Comparison of ENCODE assay signal across 10 cellular contexts in the genomic region with DNA sequence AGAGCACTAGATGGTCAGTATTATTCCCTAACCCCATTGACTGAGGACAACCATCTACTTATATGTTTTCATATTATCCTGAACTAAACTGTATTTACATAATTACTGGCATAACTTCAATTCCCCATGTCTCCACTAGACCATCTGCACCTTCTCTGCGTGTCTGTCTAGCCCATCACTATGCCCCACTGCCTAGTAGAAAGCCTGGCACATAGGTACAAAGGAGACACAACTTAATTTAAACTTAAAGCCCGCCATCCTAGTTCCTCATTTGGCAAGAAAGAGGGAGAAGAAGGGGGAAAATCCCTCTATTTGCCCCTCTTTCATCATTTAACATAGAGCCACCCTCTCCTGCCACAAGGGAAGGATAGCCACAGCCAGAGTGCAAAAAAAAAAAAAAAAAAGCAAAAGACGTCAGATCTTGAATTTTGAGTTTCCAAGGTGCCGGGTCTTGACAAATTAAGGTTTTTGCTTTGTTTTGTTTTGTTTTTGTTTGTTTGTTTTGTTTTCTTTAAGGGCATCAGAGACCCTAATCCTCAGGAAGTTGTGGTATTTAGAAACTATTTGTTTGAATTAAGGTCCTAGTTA. TPM values are rescaled to one million over a fixed set of nuclear protein-coding genes. Genes with fewer than 3 reads are reported as not detected.
DNase-seq lines count a peak whose midpoint lies in the region; ATAC-seq and TF ChIP-seq lines count a peak whose summit lies in the region.
"Had no signal": no experiment of that assay in that cellular context is flagged by ENCODE, and none has a peak within 500 bp of the region (broad histone marks: within the 10 kb centered on the region; RNA-seq: fewer than 3 reads in every experiment).

No MANE protein-coding gene starts in this region.

- H3K27me3 ChIP-seq in left ventricle myocardium inferior (ENCODE audit: low read depth), result no peaks in the 10 kb centered on the region
- no peaks in the 10 kb centered on the region for H3K27me3 ChIP-seq in duodenal mucosa (ENCODE audit: control insufficient read depth in 1 of 2, insufficient read depth in 2 of 2, low read length in 2 of 2)
- H3K27me3 ChIP-seq in vagina, result no peaks in the 10 kb centered on the region
- H3K27me3 ChIP-seq in dorsolateral prefrontal cortex, result no peaks in the 10 kb centered on the region

- H3K27ac ChIP-seq in left ventricle myocardium inferior (replicated peaks) (peak overlapping the region; percentile 94), duodenal mucosa (ENCODE audit: low read depth, low read length) (no peak overlapping the region), vagina (peak overlapping the region; percentile 85), dorsolateral prefrontal cortex (peak overlapping the region in 4 of 59 donors; percentile 11 to 46 (median 28))

- H3K4me3 ChIP-seq in left ventricle myocardium inferior, result peak overlapping the region; percentile 74
- peak overlapping the region; percentile 12 to 42 for H3K4me3 ChIP-seq in duodenal mucosa (ENCODE audit: low read depth in 1 of 2, low read length in 2 of 2)
- peak overlapping the region; percentile 45 to 53 for H3K4me3 ChIP-seq in vagina
- peak overlapping the region in 16 of 59 donors; percentile 0 to 51 (median 37) for H3K4me3 ChIP-seq in dorsolateral prefrontal cortex

- no peak for ATAC-seq in Right ventricle myocardium inferior
- peak; percentile 27 to 33 for ATAC-seq in naive B cell (ENCODE audit: low read depth in 2 of 2)
- ATAC-seq in HG03469 (IDR thresholded peaks at IDR 0.05; ENCODE audit: unreplicated experiment), result no peak
- no peak for ATAC-seq in T-helper 17 cell

- H3K4me3 Mint-ChIP-seq in naive B cell, result peak overlapping the region; percentile 84 to 96 (median 93)
- no peak overlapping the region for H3K4me3 Mint-ChIP-seq in T-helper 17 cell

- H3K9me3 Mint-ChIP-seq in naive B cell, result peaks cover 0 to 4% (median 0%) of the 10 kb centered on the region in 7 donors

- TF ChIP-seq POLR2A in vagina (IDR thresholded peaks at IDR 0.05), result no peak

- peak overlapping the region in 5 of 6 donors; percentile 92 to 100 (median 98) for H3K27ac Mint-ChIP-seq in naive B cell
- no peak overlapping the region for H3K27ac Mint-ChIP-seq in T-helper 17 cell

- intact Hi-C loops in left ventricle myocardium inferior (cut with micrococcal nuclease) (no loop called here), Right ventricle myocardium inferior (cut with DNase I) (no loop called here), vagina (cut with DNase I) (no loop called here), dorsolateral prefrontal cortex (cut with DNase I) (no loop called here)

- DNase-seq in left ventricle myocardium inferior (no peak), Right ventricle myocardium inferior (ENCODE audit: missing footprints) (no peak), naive B cell (peak; percentile 53), vagina (ENCODE audit: extremely low spot score in 2 of 2) (no peak), dorsolateral prefrontal cortex (no peak), T-helper 17 cell (no peak)
- DNase-seq: amygdala, DND-41 had no signal

- TF ChIP-seq CTCF in left ventricle myocardium inferior (IDR thresholded peaks at IDR 0.05; ENCODE audit: borderline replicate concordance) (peak; percentile 38), vagina (IDR thresholded peaks at IDR 0.05) (no peak), dorsolateral prefrontal cortex (IDR thresholded peaks at IDR 0.05 in 54 of 56, conservative IDR thresholded peaks at IDR 0.05 in 2 of 56; ENCODE audit: low read depth in 1 of 56, partially characterized antibody in 56 of 56) (no peak)

- no peaks in the 10 kb centered on the region for H3K9me3 ChIP-seq in left ventricle myocardium inferior (replicated peaks)
- no peaks in the 10 kb centered on the region for H3K9me3 ChIP-seq in duodenal mucosa (ENCODE audit: control insufficient read depth in 1 of 2, low read length in 2 of 2)
- H3K9me3 ChIP-seq in vagina, result no peaks in the 10 kb centered on the region
- no peaks in the 10 kb centered on the region for H3K9me3 ChIP-seq in T-helper 17 cell (ENCODE audit: control insufficient read depth, low read length, poor library complexity, severe bottlenecking)

- no peak overlapping the region for H3K9ac ChIP-seq in duodenal mucosa (ENCODE audit: low read depth in 1 of 2, low read length in 2 of 2)

- H3K36me3 ChIP-seq in left ventricle myocardium inferior, result no peaks in the 10 kb centered on the region
- no peaks in the 10 kb centered on the region for H3K36me3 ChIP-seq in duodenal mucosa (ENCODE audit: control insufficient read depth in 1 of 2, insufficient read depth in 2 of 2, low read length in 2 of 2)
- H3K36me3 ChIP-seq in vagina, result peaks cover 0 to 3% of the 10 kb centered on the region in 2 donors

- peaks cover 99% of the 10 kb centered on the region for H3K4me1 ChIP-seq in left ventricle myocardium inferior
- H3K4me1 ChIP-seq in duodenal mucosa (ENCODE audit: control insufficient read depth in 1 of 2, insufficient read depth in 2 of 2, low read length in 2 of 2), result peaks cover 12 to 24% of the 10 kb centered on the region in 2 donors
- H3K4me1 ChIP-seq in vagina, result peaks cover 59% of the 10 kb centered on the region

- no peaks in the 10 kb centered on the region for H3K27me3 Mint-ChIP-seq in naive B cell
- H3K27me3 Mint-ChIP-seq in T-helper 17 cell, result peaks cover 30% of the 10 kb centered on the region

- peaks cover 77 to 95% (median 89%) of the 10 kb centered on the region in 3 donors for H3K4me1 Mint-ChIP-seq in naive B cell
- peaks cover 19% of the 10 kb centered on the region for H3K4me1 Mint-ChIP-seq in T-helper 17 cell

- H3K36me3 Mint-ChIP-seq in naive B cell (peaks cover 0 to 7% of the 10 kb centered on the region in 2 donors), T-helper 17 cell (ENCODE audit: low read depth) (no peaks in the 10 kb centered on the region)

RNA-seq across cellular contexts. Expression of gene PKIG, which starts 1.8 kb away (rescaled TPM):
- total RNA-seq in left ventricle myocardium inferior (172 TPM), Right ventricle myocardium inferior (206 TPM), vagina (146 TPM), dorsolateral prefrontal cortex (100 to 1,000 TPM in 6 of 120 experiments, 10 to 100 TPM in 114; 35.0 to 115 (median 72.9) TPM), T-helper 17 cell (1 to 10 TPM; 2.2 to 4.5 TPM)
- polyA plus RNA-seq in naive B cell (ENCODE audit: low read depth in 6 of 6), result 100 to 1,000 TPM in 4 of 6 donors, 10 to 100 TPM in 2; 74.7 to 219 (median 103) TPM

Comparison
In these comparisons a context has a peak if more than half of its experiments do, and no peak if none do; other contexts are left out.
1. ATAC-seq: peak in naive B cell (2 of 2); none in Right ventricle myocardium inferior (single experiment), HG03469 (single experiment) and T-helper 17 cell (single experiment).
2. RNA of gene PKIG, which starts 1.8 kb away (total RNA-seq): 206 TPM in Right ventricle myocardium inferior (single experiment), 172 TPM in left ventricle myocardium inferior (single experiment), 146 TPM in vagina (single experiment) and 35.0 to 115 TPM in dorsolateral prefrontal cortex; 2.2 to 4.5 TPM in T-helper 17 cell; every median in the first group is over 4 times any median in the second.